ENCODE assay signal across 9 cellular contexts in genomic region chr2:60867848-60868247, GRCh38. TPM values are rescaled to one million over a fixed set of nuclear protein-coding genes. Genes with fewer than 3 reads are reported as not detected.
A peak's percentile ranks its signal among the peaks of the same experiment; 100 is the strongest.
DNase-seq lines count a peak whose midpoint lies in the region; ATAC-seq and TF ChIP-seq lines count a peak whose summit lies in the region.
"Had no signal": no experiment of that assay in that cellular context is flagged by ENCODE, and none has a peak within 500 bp of the region (broad histone marks: within the 10 kb centered on the region; RNA-seq: fewer than 3 reads in every experiment).

No MANE protein-coding gene starts in this region.

- H3K4me1 ChIP-seq in esophagus muscularis mucosa (peaks cover 0 to 6% (median 1%) of the 10 kb centered on the region in 4 donors), ascending aorta (no peaks in the 10 kb centered on the region)

- H3K4me1 Mint-ChIP-seq in stimulated activated memory B cell treated with anti-CD40 and anti-IgM and Interleukin-4, amounts not matched to agents 10 μg/mL and 1 μg/mL and 100 μg/mL, for 72 hours, result peaks cover 51% of the 10 kb centered on the region

- TF ChIP-seq EP300 in esophagus muscularis mucosa (IDR thresholded peaks at IDR 0.05), result no peak

- H3K27me3 ChIP-seq in esophagus muscularis mucosa (no peaks in the 10 kb centered on the region), ascending aorta (no peaks in the 10 kb centered on the region)
- H3K27me3 ChIP-seq: cardiac muscle cell had no signal

- H3K27ac ChIP-seq in esophagus muscularis mucosa (replicated peaks in 1 of 4) (peak overlapping the region in 1 of 4 donors; percentile 7), ascending aorta (no peak overlapping the region)
- H3K27ac ChIP-seq: cardiac muscle cell had no signal

- no peaks in the 10 kb centered on the region for H3K27me3 Mint-ChIP-seq in stimulated activated memory B cell treated with anti-CD40 and anti-IgM and Interleukin-4, amounts not matched to agents 10 μg/mL and 1 μg/mL and 100 μg/mL, for 72 hours

- no peak for DNase-seq in Right ventricle myocardium inferior (ENCODE audit: missing footprints)
- no peak for DNase-seq in cardiac septum (ENCODE audit: low spot score)
- peak; percentile 92 for DNase-seq in SKM-1 treated with dmso at 0.1 percent for 144 hours (lab: John Stamatoyannopoulos, UW; ENCODE audit: unreplicated experiment)
- DNase-seq in esophagus muscularis mucosa (ENCODE audit: extremely low spot score), result peak; percentile 21
- DNase-seq in ascending aorta (ENCODE audit: low spot score in 2 of 2), result no peak

- H3K4me3 Mint-ChIP-seq in stimulated activated memory B cell treated with anti-CD40 and anti-IgM and Interleukin-4, amounts not matched to agents 10 μg/mL and 1 μg/mL and 100 μg/mL, for 72 hours, result peak overlapping the region; percentile 46

- TF ChIP-seq POLR2A in esophagus muscularis mucosa (IDR thresholded peaks at IDR 0.05; ENCODE audit: low read depth), result no peak

- no peak for TF ChIP-seq CTCF in esophagus muscularis mucosa (IDR thresholded peaks at IDR 0.05)
- no peak for TF ChIP-seq CTCF in ascending aorta (IDR thresholded peaks at IDR 0.05)

- H3K36me3 ChIP-seq in esophagus muscularis mucosa, result no peaks in the 10 kb centered on the region
- H3K36me3 ChIP-seq in ascending aorta, result no peaks in the 10 kb centered on the region
- H3K36me3 ChIP-seq: cardiac muscle cell had no signal

- 75% methylated on average over 5 of the region's 5 CpGs for WGBS in esophagus muscularis mucosa

- H3K9me3 ChIP-seq in esophagus muscularis mucosa (no peaks in the 10 kb centered on the region), ascending aorta (no peaks in the 10 kb centered on the region)

- peaks cover 9% of the 10 kb centered on the region for H3K9me3 Mint-ChIP-seq in stimulated activated memory B cell treated with anti-CD40 and anti-IgM and Interleukin-4, amounts not matched to agents 10 μg/mL and 1 μg/mL and 100 μg/mL, for 72 hours

- H3K4me3 ChIP-seq in esophagus muscularis mucosa (no peak overlapping the region), ascending aorta (no peak overlapping the region)
- H3K4me3 ChIP-seq: cardiac muscle cell had no signal

- intact Hi-C loops in Right ventricle myocardium inferior (cut with DNase I), result no loop called here
- intact Hi-C loops in cardiac septum (cut with DNase I), result no loop called here
- intact Hi-C loops in esophagus muscularis mucosa (cut with DNase I), result no loop called here
- intact Hi-C loops in ascending aorta (cut with DNase I), result no loop called here

- peaks cover 11% of the 10 kb centered on the region for H3K36me3 Mint-ChIP-seq in stimulated activated memory B cell treated with anti-CD40 and anti-IgM and Interleukin-4, amounts not matched to agents 10 μg/mL and 1 μg/mL and 100 μg/mL, for 72 hours

- ATAC-seq in Right ventricle myocardium inferior (peak; percentile 64), HG02588 (IDR thresholded peaks at IDR 0.05; ENCODE audit: unreplicated experiment) (no peak)
- peak; percentile 89 for ATAC-seq in stimulated activated memory B cell treated with anti-CD40 and anti-IgM and Interleukin-4, amounts not matched to agents 10 μg/mL and 1 μg/mL and 100 μg/mL, for 72 hours
- no peak for ATAC-seq in activated CD4-positive, CD25-positive, alpha-beta regulatory T cell treated with anti-CD3 and anti-CD28 coated beads, Interleukin-2, amount 50 U/mL, for 24 hours

- peak overlapping the region; percentile 96 for H3K27ac Mint-ChIP-seq in stimulated activated memory B cell treated with anti-CD40 and anti-IgM and Interleukin-4, amounts not matched to agents 10 μg/mL and 1 μg/mL and 100 μg/mL, for 72 hours

RNA-seq across cellular contexts. Expression of gene REL, which starts 13.5 kb away (rescaled TPM):
- total RNA-seq in Right ventricle myocardium inferior (5.3 TPM), cardiac septum (5.7 TPM), esophagus muscularis mucosa (10 to 100 TPM in 1 of 4 donors, 1 to 10 TPM in 3; 9.1 to 16.2 (median 9.5) TPM), ascending aorta (5.3 TPM)

Comparison
In these comparisons a context has a peak if more than half of its experiments do, and no peak if none do; other contexts are left out.
1. ATAC-seq: peak in Right ventricle myocardium inferior (single experiment) and stimulated activated memory B cell treated with anti-CD40 and anti-IgM and Interleukin-4, amounts not matched to agents 10 μg/mL and 1 μg/mL and 100 μg/mL, for 72 hours (single experiment); none in HG02588 (single experiment) and activated CD4-positive, CD25-positive, alpha-beta regulatory T cell treated with anti-CD3 and anti-CD28 coated beads, Interleukin-2, amount 50 U/mL, for 24 hours (0 of 2).
2. DNase-seq: peak in SKM-1 treated with dmso at 0.1 percent for 144 hours (single experiment) and esophagus muscularis mucosa (single experiment); none in Right ventricle myocardium inferior (single experiment), cardiac septum (single experiment) and ascending aorta (0 of 2).